ENCODE assay signal across 9 cellular contexts in the genomic region with DNA sequence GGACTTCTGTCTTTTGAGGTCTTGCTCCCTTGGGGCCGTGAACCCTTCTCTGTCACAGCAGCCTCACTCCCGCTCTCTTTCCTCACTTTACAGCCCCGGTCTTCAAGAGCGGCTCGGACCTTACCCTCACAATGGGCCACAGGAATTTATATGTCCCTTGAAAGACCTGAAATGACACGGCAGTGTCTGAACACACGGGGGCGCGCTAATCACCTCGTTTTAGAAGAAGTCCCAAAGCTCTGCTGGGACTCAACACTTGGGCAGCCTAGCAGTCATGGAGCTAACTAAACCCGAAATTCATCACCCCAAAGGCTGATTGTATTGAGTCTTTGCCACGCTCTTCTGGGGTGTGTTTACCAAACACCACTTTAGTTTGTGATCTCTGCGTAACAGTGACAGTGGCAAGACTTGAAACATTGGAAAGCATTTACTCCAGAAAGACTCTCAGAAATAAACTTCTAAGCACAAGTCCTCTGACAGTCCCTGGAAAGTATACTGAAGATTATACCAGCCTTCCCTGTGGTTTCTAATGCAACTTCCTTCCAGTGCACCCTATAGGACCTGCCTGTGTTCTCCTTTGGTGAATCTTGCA. TPM values are rescaled to one million over a fixed set of nuclear protein-coding genes. Genes with fewer than 3 reads are reported as not detected.
DNase-seq lines count a peak whose midpoint lies in the region; ATAC-seq and TF ChIP-seq lines count a peak whose summit lies in the region.
"Had no signal": no experiment of that assay in that cellular context is flagged by ENCODE, and none has a peak within 500 bp of the region (broad histone marks: within the 10 kb centered on the region; RNA-seq: fewer than 3 reads in every experiment).

No MANE protein-coding gene starts in this region.

- H3K9me3 ChIP-seq in SK-N-MC (ENCODE audit: low read depth, low read length) = no peaks in the 10 kb centered on the region

- DNase-seq in NCI-H446 (lab: John Stamatoyannopoulos, UW) (peak; percentile 46 to 58), NCI-H446 treated with DMSO at 0.1 percent for 48 hours (lab: John Stamatoyannopoulos, UW) (no peak), HT1080 (ENCODE audit: low read depth) (peak; percentile 52), SK-N-MC (ENCODE audit: low read depth, low spot score) (peak; percentile 39), T47D (ENCODE audit: low read depth in 1 of 2, low spot score in 1 of 2) (peak; percentile 54 to 95), kidney epithelial cell (ENCODE audit: low read depth) (peak; percentile 10)
- DNase-seq in stimulated activated CD4-positive, alpha-beta T cell treated with anti-CD3 and anti-CD28 coated beads, Interleukin-2, amount 100 ng/mL, for 4 hours (ENCODE audit: low read depth) = peak; percentile 3

- H3K9ac ChIP-seq in SK-N-MC (ENCODE audit: insufficient read length) = no peak overlapping the region

- peaks cover 2% of the 10 kb centered on the region for H3K27me3 ChIP-seq in kidney epithelial cell (ENCODE audit: control insufficient read depth, insufficient read depth, low read length)

- no peak overlapping the region for H3K27ac ChIP-seq in SK-N-MC

- no peaks in the 10 kb centered on the region for H3K36me3 ChIP-seq in SK-N-MC (ENCODE audit: insufficient read depth, low read length)
- H3K36me3 ChIP-seq in kidney epithelial cell (ENCODE audit: control insufficient read depth, insufficient read depth, low read length) = no peaks in the 10 kb centered on the region

- ATAC-seq in GM21576 (IDR thresholded peaks at IDR 0.05; ENCODE audit: unreplicated experiment) = no peak

- peak; percentile 83 for TF ChIP-seq CTCF in kidney epithelial cell (IDR thresholded peaks at IDR 0.05; ENCODE audit: insufficient read depth, low read length, poor library complexity, severe bottlenecking)

- in situ Hi-C loops in T47D (cut with HindIII; ENCODE audit: low pct_unique_long_range_greater_than_20kb, low sequenced_read_pairs) = no loop called here

- H3K4me3 ChIP-seq in SK-N-MC (no peak overlapping the region), kidney epithelial cell (ENCODE audit: low read depth, low read length) (no peak overlapping the region)

RNA-seq across cellular contexts. Expression of a gene that starts 29.0 kb away (rescaled TPM):
- not detected in 2 replicates for total RNA-seq in HT1080 (2014; rRNA removed; shearing (Covaris generic))
- not detected in 2 replicates for polyA plus RNA-seq in HT1080 (2015; cell fraction: cytosol; rRNA removed)
- polyA plus RNA-seq in HT1080 (2015; cell fraction: nucleus; rRNA removed) = not detected in 2 replicates
- not detected in 2 replicates for total RNA-seq in kidney epithelial cell
- total RNA-seq: CD8-positive, alpha-beta memory T cell had no signal
- polyA plus RNA-seq: CD8-positive, alpha-beta memory T cell had no signal

RNA-seq across cellular contexts. Expression of a gene that starts 35.2 kb away (rescaled TPM):
- 0.58 and 1.4 TPM in 2 replicates for total RNA-seq in HT1080 (2014; rRNA removed; shearing (Covaris generic))
- polyA plus RNA-seq in HT1080 (2015; cell fraction: cytosol; rRNA removed) = 2.9 and 3.6 TPM in 2 replicates
- 2.5 and 4.0 TPM in 2 replicates for polyA plus RNA-seq in HT1080 (2015; cell fraction: nucleus; rRNA removed)
- total RNA-seq in kidney epithelial cell = 18.1 and 23.2 TPM in 2 replicates
- polyA plus RNA-seq: CD8-positive, alpha-beta memory T cell had no signal

RNA-seq across cellular contexts. Expression of a gene that starts 52.4 kb away (rescaled TPM):
- not detected in 2 replicates for total RNA-seq in HT1080 (2014; rRNA removed; shearing (Covaris generic))
- polyA plus RNA-seq in HT1080 (2015; cell fraction: cytosol; rRNA removed) = not detected in 2 replicates
- polyA plus RNA-seq in HT1080 (2015; cell fraction: nucleus; rRNA removed) = not detected in 2 replicates
- total RNA-seq in kidney epithelial cell = not detected in 2 replicates
- total RNA-seq: CD8-positive, alpha-beta memory T cell had no signal
- polyA plus RNA-seq: CD8-positive, alpha-beta memory T cell had no signal

RNA-seq across cellular contexts. Expression of a gene that starts 57.1 kb away (rescaled TPM):
- not detected in 2 replicates for total RNA-seq in HT1080 (2014; rRNA removed; shearing (Covaris generic))
- polyA plus RNA-seq in HT1080 (2015; cell fraction: cytosol; rRNA removed) = not detected in 2 replicates
- polyA plus RNA-seq in HT1080 (2015; cell fraction: nucleus; rRNA removed) = not detected in 2 replicates
- total RNA-seq in kidney epithelial cell = not detected in 2 replicates
- total RNA-seq: CD8-positive, alpha-beta memory T cell had no signal
- polyA plus RNA-seq: CD8-positive, alpha-beta memory T cell had no signal
